ENCODE assay signal across 1 cellular context in genomic region chr2:128379021-128380005, GRCh38.
TF ChIP-seq lines count a peak whose summit lies in the region.

No MANE protein-coding gene starts in this region.

TF ChIP-seq in HepG2, 621 proteins besides CTCF, POLR2A, EP300 and RAD21 (continued from another document and continues in another):
- TF ChIP-seq ZNF337 (CRISPR knock-in tag; IDR thresholded peaks at IDR 0.05; ENCODE audit: borderline replicate concordance, low read depth) = no peak
- no peak for TF ChIP-seq ZNF101 (CRISPR knock-in tag; IDR thresholded peaks at IDR 0.05; ENCODE audit: borderline replicate concordance, low read depth)
- peak; percentile 40; the same call in 1 of the 2 replicates for TF ChIP-seq ZNF318 (CRISPR knock-in tag; IDR thresholded peaks at IDR 0.05)
- no peak for TF ChIP-seq ELF4 (CRISPR knock-in tag; IDR thresholded peaks at IDR 0.05; ENCODE audit: borderline replicate concordance)
- TF ChIP-seq ARID4A (CRISPR knock-in tag; IDR thresholded peaks at IDR 0.05; ENCODE audit: borderline replicate concordance) = peak; percentile 63; the same call in 1 of the 2 replicates
- TF ChIP-seq DBP (CRISPR knock-in tag; IDR thresholded peaks at IDR 0.05; ENCODE audit: not compliant biosample characterization) = no peak
- no peak for TF ChIP-seq NFIB (CRISPR knock-in tag; IDR thresholded peaks at IDR 0.05; ENCODE audit: borderline replicate concordance)
- TF ChIP-seq ZNF232 (CRISPR knock-in tag; IDR thresholded peaks at IDR 0.05; ENCODE audit: borderline replicate concordance) = 0 out of 2 replicates have a peak, but pooled peaks have one; percentile 55
- TF ChIP-seq ZBTB7B (CRISPR knock-in tag; IDR thresholded peaks at IDR 0.05) = no peak; the same call in 1 of the 2 replicates
- TF ChIP-seq ARNTL (CRISPR knock-in tag; IDR thresholded peaks at IDR 0.05) = peak; percentile 55; the same call in 1 of the 2 replicates
- no peak for TF ChIP-seq KLF12 (CRISPR knock-in tag; IDR thresholded peaks at IDR 0.05; ENCODE audit: borderline replicate concordance)
- TF ChIP-seq ZNF674 (CRISPR knock-in tag; IDR thresholded peaks at IDR 0.05; ENCODE audit: low read depth) = no peak
- peak; percentile 94 for TF ChIP-seq TFAP4 (IDR thresholded peaks at IDR 0.05; ENCODE audit: borderline replicate concordance, low read depth)
- TF ChIP-seq CHD2 (IDR thresholded peaks at IDR 0.05; ENCODE audit: low read depth, low read length) = no peak
- TF ChIP-seq SYNCRIP (IDR thresholded peaks at IDR 0.05; ENCODE audit: insufficient read depth, low read depth, low read length) = no peak
- no peak for TF ChIP-seq ZNF547 (CRISPR knock-in tag; IDR thresholded peaks at IDR 0.05)
- peak; percentile 18; the same call in 1 of the 2 replicates for TF ChIP-seq FOSL2 (CRISPR knock-in tag; IDR thresholded peaks at IDR 0.05)
- TF ChIP-seq, protein P1, sequence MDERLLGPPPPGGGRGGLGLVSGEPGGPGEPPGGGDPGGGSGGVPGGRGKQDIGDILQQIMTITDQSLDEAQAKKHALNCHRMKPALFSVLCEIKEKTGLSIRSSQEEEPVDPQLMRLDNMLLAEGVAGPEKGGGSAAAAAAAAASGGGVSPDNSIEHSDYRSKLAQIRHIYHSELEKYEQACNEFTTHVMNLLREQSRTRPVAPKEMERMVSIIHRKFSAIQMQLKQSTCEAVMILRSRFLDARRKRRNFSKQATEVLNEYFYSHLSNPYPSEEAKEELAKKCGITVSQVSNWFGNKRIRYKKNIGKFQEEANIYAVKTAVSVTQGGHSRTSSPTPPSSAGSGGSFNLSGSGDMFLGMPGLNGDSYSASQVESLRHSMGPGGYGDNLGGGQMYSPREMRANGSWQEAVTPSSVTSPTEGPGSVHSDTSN (CRISPR knock-in tag; IDR thresholded peaks at IDR 0.05) = no peak
- TF ChIP-seq CREB1 (IDR thresholded peaks at IDR 0.05) = no peak
- TF ChIP-seq CREB1 (CRISPR knock-in tag; IDR thresholded peaks at IDR 0.05) = no peak
- TF ChIP-seq HNRNPUL1 (IDR thresholded peaks at IDR 0.05; ENCODE audit: low read depth, low read length) = no peak
- TF ChIP-seq MXD1 (CRISPR knock-in tag; IDR thresholded peaks at IDR 0.05) = no peak
- no peak for TF ChIP-seq GPN1 (CRISPR knock-in tag; IDR thresholded peaks at IDR 0.05; ENCODE audit: borderline replicate concordance)
- no peak for TF ChIP-seq BCLAF1 (IDR thresholded peaks at IDR 0.05)
- TF ChIP-seq KDM1A (CRISPR knock-in tag; IDR thresholded peaks at IDR 0.05) = 0 out of 2 replicates have a peak, but pooled peaks have one; percentile 47
- TF ChIP-seq NR2F1 (CRISPR knock-in tag; IDR thresholded peaks at IDR 0.05) = no peak
- no peak for TF ChIP-seq RELA (CRISPR knock-in tag; IDR thresholded peaks at IDR 0.05)
- TF ChIP-seq ZNF530 (CRISPR knock-in tag; IDR thresholded peaks at IDR 0.05; ENCODE audit: low read depth) = no peak
- TF ChIP-seq THAP11 (CRISPR knock-in tag; IDR thresholded peaks at IDR 0.05) = peak; percentile 17; the same call in 1 of the 2 replicates
- no peak for TF ChIP-seq NPAS2 (CRISPR knock-in tag; IDR thresholded peaks at IDR 0.05; ENCODE audit: borderline replicate concordance)
- no peak for TF ChIP-seq PHB2 (IDR thresholded peaks at IDR 0.05; ENCODE audit: partially characterized antibody)
- no peak for TF ChIP-seq MLXIP (CRISPR knock-in tag; IDR thresholded peaks at IDR 0.05; ENCODE audit: borderline replicate concordance)
- TF ChIP-seq NKX3-1 (CRISPR knock-in tag; IDR thresholded peaks at IDR 0.05) = no peak
- peak; percentile 18; the same call in 1 of the 2 replicates for TF ChIP-seq FOXK1 (CRISPR knock-in tag; IDR thresholded peaks at IDR 0.05; ENCODE audit: borderline replicate concordance, low read depth)
- TF ChIP-seq HCFC1 (IDR thresholded peaks at IDR 0.05; ENCODE audit: low read depth, low read length) = no peak
- TF ChIP-seq RAD51 (IDR thresholded peaks at IDR 0.05; ENCODE audit: borderline replicate concordance) = no peak
